Comparison of ENCODE assay signal across 11 cellular contexts in genomic region chr9:93958121-93958874, GRCh38. TPM values are rescaled to one million over a fixed set of nuclear protein-coding genes. Genes with fewer than 3 reads are reported as not detected.
DNase-seq lines count a peak whose midpoint lies in the region; ATAC-seq, FAIRE-seq and TF ChIP-seq lines count a peak whose summit lies in the region.
"Had no signal": no experiment of that assay in that cellular context is flagged by ENCODE, and none has a peak within 500 bp of the region (broad histone marks: within the 10 kb centered on the region; RNA-seq: fewer than 3 reads in every experiment).

No MANE protein-coding gene starts in this region.

- H3K27ac ChIP-seq in endothelial cell of umbilical vein (ENCODE audit: insufficient read depth, low read depth, low read length): no peak overlapping the region
- H3K27ac ChIP-seq: uterus, VCaP had no signal

- no peak overlapping the region for H3K9ac ChIP-seq in endothelial cell of umbilical vein (replicated peaks; ENCODE audit: extremely low read depth, insufficient read depth, low read length)

- no peak for TF ChIP-seq CTCF in GM10266 (IDR thresholded peaks at IDR 0.05; ENCODE audit: control insufficient read depth, insufficient read depth, low read depth, missing control alignments)
- no peak for TF ChIP-seq CTCF in NB4 (IDR thresholded peaks at IDR 0.05; ENCODE audit: low read depth, low read length)
- no peak for TF ChIP-seq CTCF in endothelial cell of umbilical vein (IDR thresholded peaks at IDR 0.05; ENCODE audit: extremely low read depth in 1 of 2, insufficient read depth in 1 of 2, low read depth in 1 of 2, low read length in 2 of 2)

- no peaks in the 10 kb centered on the region for H3K36me3 ChIP-seq in endothelial cell of umbilical vein (ENCODE audit: control insufficient read depth in 2 of 2, extremely low read depth in 1 of 2, insufficient read depth in 2 of 2, low read length in 2 of 2)
- H3K36me3 ChIP-seq: uterus had no signal

- no peaks in the 10 kb centered on the region for H3K9me1 ChIP-seq in endothelial cell of umbilical vein (replicated peaks; ENCODE audit: control insufficient read depth, extremely low read depth, insufficient read depth, low read length)

- dilution Hi-C loops in endothelial cell of umbilical vein (cut with MboI; ENCODE audit: extremely low pct_ligation_motif_present, low sequenced_read_pairs): no loop called here

- FAIRE-seq in endothelial cell of umbilical vein (lab: Jason Lieb, UNC): no peak
- FAIRE-seq: islet of Langerhans had no signal

- ATAC-seq in GM19395 (IDR thresholded peaks at IDR 0.05; ENCODE audit: unreplicated experiment): no peak

- peaks cover 79 to 83% of the 10 kb centered on the region in 2 experiments for H3K27me3 ChIP-seq in endothelial cell of umbilical vein (ENCODE audit: control insufficient read depth in 2 of 2, insufficient read depth in 2 of 2, low read length in 2 of 2)

- CTCF ChIA-PET in endothelial cell of umbilical vein (lab: Charles Lee): interaction anchor here (0.7 to 8.0 kb wide), 5 partner anchors 8 to 276 kb away, joined by 3 to 154 read pairs (median 3); no protein-coding TSS in a partner anchor

- H3K4me3 ChIP-seq in NB4 (ENCODE audit: low read depth, low read length) (peak overlapping the region; percentile 47), endothelial cell of umbilical vein (replicated peaks in 1 of 3; ENCODE audit: insufficient read depth in 1 of 3, low read depth in 1 of 3, low read length in 3 of 3) (no peak overlapping the region)
- H3K4me3 ChIP-seq: uterus had no signal

- POLR2A ChIA-PET in endothelial cell of umbilical vein (lab: Charles Lee): no interaction called here

- H2AFZ ChIP-seq in endothelial cell of umbilical vein (ENCODE audit: low read depth, low read length): no peak overlapping the region

- no peaks in the 10 kb centered on the region for H4K20me1 ChIP-seq in endothelial cell of umbilical vein (replicated peaks; ENCODE audit: control insufficient read depth, extremely low read depth, insufficient read depth, low read length)

- DNase-seq in GM10266 (ENCODE audit: extremely low spot score) (peak; percentile 51), NB4 (ENCODE audit: low read depth) (peak; percentile 69), endothelial cell of umbilical vein (ENCODE audit: low read depth, low spot score) (no peak), posterior vena cava (ENCODE audit: low spot score) (peak; percentile 64), HT-29 (ENCODE audit: low spot score) (no peak), NCI-H187 (lab: John Stamatoyannopoulos, UW) (no peak)
- DNase-seq: uterus had no signal

- H3K4me2 ChIP-seq in endothelial cell of umbilical vein (ENCODE audit: insufficient read depth, low read length): no peak overlapping the region

- BruUV-seq in endothelial cell of umbilical vein (replicated peaks; lab: Mats Ljungman, UMichigan): no TSS peak

- H3K4me1 ChIP-seq in endothelial cell of umbilical vein (ENCODE audit: control insufficient read depth, extremely low read depth, insufficient read depth, low read length): no peaks in the 10 kb centered on the region

- intact Hi-C loops in endothelial cell of umbilical vein (cut with micrococcal nuclease) (no loop called here), posterior vena cava (cut with DNase I) (no loop called here)

- no peaks in the 10 kb centered on the region for H3K79me2 ChIP-seq in endothelial cell of umbilical vein (ENCODE audit: control insufficient read depth, insufficient read depth, low read length)

- H3K9me3 ChIP-seq in endothelial cell of umbilical vein (replicated peaks; ENCODE audit: control insufficient read depth, insufficient read depth, low read length): no peaks in the 10 kb centered on the region
- H3K9me3 ChIP-seq: uterus had no signal

- TF ChIP-seq POLR2A in NB4 (IDR thresholded peaks at IDR 0.05; ENCODE audit: extremely low read depth, insufficient read length): no peak
- TF ChIP-seq POLR2A in endothelial cell of umbilical vein (IDR thresholded peaks at IDR 0.05; ENCODE audit: low read depth, low read length): no peak

TF ChIP-seq in endothelial cell of umbilical vein, 7 proteins besides CTCF, POLR2A, EP300 and RAD21:
- TF ChIP-seq FOS (IDR thresholded peaks at IDR 0.05; ENCODE audit: borderline replicate concordance, insufficient read depth, low read length) (no peak), GATA2 (IDR thresholded peaks at IDR 0.05; ENCODE audit: insufficient read depth, insufficient read length, low read depth, low read length) (no peak), POLR2AphosphoS5 (IDR thresholded peaks at IDR 0.05; ENCODE audit: insufficient read depth, low read depth, low read length) (no peak), EZH2 (IDR thresholded peaks at IDR 0.05; ENCODE audit: borderline replicate concordance, low read depth, low read length, severe bottlenecking) (peak; percentile 16)

RNA-seq across cellular contexts. Expression of gene BARX1, which starts 3.1 kb away (rescaled TPM):
- total RNA-seq in endothelial cell of umbilical vein (not detected in 2 replicates), posterior vena cava (not detected)
- not detected in 2 replicates for polyA plus RNA-seq in endothelial cell of umbilical vein
- polyA plus RNA-seq in endothelial cell of umbilical vein (2011; cell fraction: cytosol; rRNA removed): not detected in 2 replicates
- polyA plus RNA-seq in endothelial cell of umbilical vein (2011; cell fraction: nucleus; rRNA removed): not detected in 2 replicates
- polyA plus RNA-seq in endothelial cell of umbilical vein (2012): not detected in 2 replicates
- not detected in 2 replicates for polyA minus RNA-seq in endothelial cell of umbilical vein
- 2.7 TPM for polyA minus RNA-seq in endothelial cell of umbilical vein (2011; cell fraction: cytosol; rRNA and poly(A)+ RNA removed)
- polyA minus RNA-seq in endothelial cell of umbilical vein (2011; cell fraction: nucleus; rRNA and poly(A)+ RNA removed): not detected in 2 replicates
- not detected in 2 replicates for total RNA-seq in HT-29 (2014; rRNA removed; shearing (Covaris generic))
- total RNA-seq: cerebellum had no signal

Comparison
In these comparisons a context has a peak if more than half of its experiments do, and no peak if none do; other contexts are left out.
1. DNase-seq: peak in GM10266 (single experiment), NB4 (single experiment) and posterior vena cava (single experiment); none in endothelial cell of umbilical vein (single experiment), HT-29 (single experiment) and NCI-H187 (0 of 2).